ENCODE assay signal across 13 cellular contexts in genomic region chr1:42282024-42282579, GRCh38. TPM values are rescaled to one million over a fixed set of nuclear protein-coding genes. Genes with fewer than 3 reads are reported as not detected.
DNase-seq lines count a peak whose midpoint lies in the region; TF ChIP-seq lines count a peak whose summit lies in the region.
"Had no signal": no experiment of that assay in that cellular context is flagged by ENCODE, and none has a peak within 500 bp of the region (broad histone marks: within the 10 kb centered on the region; RNA-seq: fewer than 3 reads in every experiment).

No MANE protein-coding gene starts in this region.

- H3K27ac Mint-ChIP-seq in activated T-cell treated with anti-CD3 and anti-CD28 coated beads, Interleukin-2, amount 50 U/mL, for 24 hours: peak overlapping the region; percentile 77
- H3K27ac Mint-ChIP-seq: dendritic cell treated with granulocyte-macrophage colony-stimulating factor and Interleukin-4, amounts not matched to agents 40 ng/mL and 50 ng/mL, for 4 days; stimulated activated naive B cell treated with anti-CD40 and anti-IgM and Interleukin-4, amounts not matched to agents 10 μg/mL and 1 μg/mL and 100 μg/mL, for 72 hours had no signal

- no peaks in the 10 kb centered on the region for H3F3A ChIP-seq in smooth muscle cell (ENCODE audit: low read depth)

- H3K4me3 ChIP-seq in smooth muscle cell (no peak overlapping the region), ascending aorta (no peak overlapping the region)
- H3K4me3 ChIP-seq: Peyer's patch had no signal

- H3K4me2 ChIP-seq in smooth muscle cell: no peak overlapping the region

- H3K27me3 ChIP-seq in smooth muscle cell (ENCODE audit: low read depth) (no peaks in the 10 kb centered on the region), ascending aorta (no peaks in the 10 kb centered on the region)
- H3K27me3 ChIP-seq: Peyer's patch had no signal

- H3K9me3 ChIP-seq in smooth muscle cell (replicated peaks; ENCODE audit: low read depth): no peaks in the 10 kb centered on the region
- H3K9me3 ChIP-seq in ascending aorta: no peaks in the 10 kb centered on the region
- H3K9me3 ChIP-seq: Peyer's patch had no signal

- H3K36me3 ChIP-seq in smooth muscle cell (ENCODE audit: low read depth): no peaks in the 10 kb centered on the region
- peaks cover 0 to under 1% of the 10 kb centered on the region in 2 donors for H3K36me3 ChIP-seq in ascending aorta

- peaks cover 21% of the 10 kb centered on the region for H3K36me3 Mint-ChIP-seq in activated T-cell treated with anti-CD3 and anti-CD28 coated beads, Interleukin-2, amount 50 U/mL, for 24 hours (ENCODE audit: low read depth)

- H3K79me2 ChIP-seq in smooth muscle cell (ENCODE audit: low read depth): peaks cover 68% of the 10 kb centered on the region

- 86% methylated on average over 2 of the region's 2 CpGs for WGBS in smooth muscle cell (ENCODE audit: low lambda C conversion rate)

- H3K4me1 ChIP-seq in smooth muscle cell (ENCODE audit: low read depth) (peaks cover 7% of the 10 kb centered on the region), ascending aorta (peaks cover 5 to 16% of the 10 kb centered on the region in 2 donors)

- H4K20me1 ChIP-seq in smooth muscle cell (ENCODE audit: low read depth): peaks cover 95% of the 10 kb centered on the region

- no peaks in the 10 kb centered on the region for H3K9me3 Mint-ChIP-seq in activated T-cell treated with anti-CD3 and anti-CD28 coated beads, Interleukin-2, amount 50 U/mL, for 24 hours
- H3K9me3 Mint-ChIP-seq: dendritic cell treated with granulocyte-macrophage colony-stimulating factor and Interleukin-4, amounts not matched to agents 40 ng/mL and 50 ng/mL, for 4 days; stimulated activated naive B cell treated with anti-CD40 and anti-IgM and Interleukin-4, amounts not matched to agents 10 μg/mL and 1 μg/mL and 100 μg/mL, for 72 hours had no signal

- H3K9ac ChIP-seq in smooth muscle cell (ENCODE audit: low read depth): no peak overlapping the region

- no peak for DNase-seq in activated T-cell treated with anti-CD3 and anti-CD28 coated beads, Interleukin-2, amount 50 U/mL, for 24 hours
- DNase-seq in activated T-cell treated with anti-CD3 and anti-CD28 coated beads for 4 hours (no peak), NCI-H82 treated with DMSO at 0.1 percent for 48 hours (lab: John Stamatoyannopoulos, UW; ENCODE audit: unreplicated experiment) (peak; percentile 96), fibroblast of peridontal ligament (ENCODE audit: extremely low read depth) (peak; percentile 85), smooth muscle cell (lab: John Stamatoyannopoulos, UW; ENCODE audit: unreplicated experiment) (no peak), ascending aorta (ENCODE audit: low spot score in 2 of 2) (no peak), hippocampal formation (lab: John Stamatoyannopoulos, UW) (no peak), amygdala (lab: John Stamatoyannopoulos, UW) (no peak)
- DNase-seq: activated T-cell treated with anti-CD3 and anti-CD28 coated beads, Interleukin-2, amount 50 U/mL, for 48 hours; NCI-H1417; Peyer's patch; stimulated activated naive B cell treated with anti-CD40 and anti-IgM and Interleukin-4, amounts not matched to agents 10 μg/mL and 1 μg/mL and 100 μg/mL, for 72 hours had no signal

- no peak for TF ChIP-seq CTCF in smooth muscle cell (IDR thresholded peaks at IDR 0.05; ENCODE audit: borderline replicate concordance, insufficient read depth, poor library complexity, severe bottlenecking)
- TF ChIP-seq CTCF in ascending aorta (IDR thresholded peaks at IDR 0.05): no peak

- intact Hi-C loops in ascending aorta (cut with DNase I): no loop called here

- no peaks in the 10 kb centered on the region for H3K27me3 Mint-ChIP-seq in activated T-cell treated with anti-CD3 and anti-CD28 coated beads, Interleukin-2, amount 50 U/mL, for 24 hours
- H3K27me3 Mint-ChIP-seq: dendritic cell treated with granulocyte-macrophage colony-stimulating factor and Interleukin-4, amounts not matched to agents 40 ng/mL and 50 ng/mL, for 4 days; stimulated activated naive B cell treated with anti-CD40 and anti-IgM and Interleukin-4, amounts not matched to agents 10 μg/mL and 1 μg/mL and 100 μg/mL, for 72 hours had no signal

- no peak overlapping the region for H3K4me3 Mint-ChIP-seq in activated T-cell treated with anti-CD3 and anti-CD28 coated beads, Interleukin-2, amount 50 U/mL, for 24 hours
- H3K4me3 Mint-ChIP-seq: dendritic cell treated with granulocyte-macrophage colony-stimulating factor and Interleukin-4, amounts not matched to agents 40 ng/mL and 50 ng/mL, for 4 days; stimulated activated naive B cell treated with anti-CD40 and anti-IgM and Interleukin-4, amounts not matched to agents 10 μg/mL and 1 μg/mL and 100 μg/mL, for 72 hours had no signal

- H2AFZ ChIP-seq in smooth muscle cell (ENCODE audit: low read depth): no peak overlapping the region

- peaks cover 70% of the 10 kb centered on the region for H3K4me1 Mint-ChIP-seq in activated T-cell treated with anti-CD3 and anti-CD28 coated beads, Interleukin-2, amount 50 U/mL, for 24 hours (ENCODE audit: low read depth)

- H3K27ac ChIP-seq in smooth muscle cell (ENCODE audit: low read depth): peak overlapping the region; percentile 50
- no peak overlapping the region for H3K27ac ChIP-seq in ascending aorta
- H3K27ac ChIP-seq: Peyer's patch had no signal

RNA-seq across cellular contexts. Expression of gene FOXJ3, which starts 52.9 kb away (rescaled TPM):
- total RNA-seq in smooth muscle cell: 35.2 and 40.9 TPM in 2 replicates
- polyA plus RNA-seq in smooth muscle cell: 19.3 and 20.1 TPM in 2 replicates
- total RNA-seq in ascending aorta: 62.8 TPM

Comparison
In these comparisons a context has a peak if more than half of its experiments do, and no peak if none do; other contexts are left out.
1. DNase-seq: peak in NCI-H82 treated with DMSO at 0.1 percent for 48 hours (single experiment) and fibroblast of peridontal ligament (single experiment); none in activated T-cell treated with anti-CD3 and anti-CD28 coated beads, Interleukin-2, amount 50 U/mL, for 24 hours (single experiment), activated T-cell treated with anti-CD3 and anti-CD28 coated beads for 4 hours (single experiment), smooth muscle cell (single experiment), ascending aorta (0 of 2), hippocampal formation (0 of 2) and amygdala (0 of 56).